In the genomic region with DNA sequence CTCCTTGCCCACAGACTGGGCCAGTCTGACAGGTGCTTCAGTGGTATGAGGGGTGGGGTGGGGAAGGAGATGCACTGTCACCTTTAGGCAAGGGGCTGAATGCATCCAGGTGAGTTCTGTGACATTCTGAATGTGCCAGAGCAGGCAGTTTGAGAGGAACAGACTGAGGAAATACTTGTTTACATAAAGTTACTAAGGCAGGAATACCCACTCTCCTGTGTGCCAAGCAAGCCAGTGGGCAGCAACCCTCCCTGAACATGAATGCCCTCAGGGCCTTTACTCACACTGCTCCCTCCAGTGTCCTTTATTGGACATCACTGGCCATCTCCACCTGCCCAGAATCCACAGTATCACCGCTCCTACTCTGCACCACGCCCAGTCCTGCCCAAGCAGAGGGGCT, we compare ENCODE assay signal across 1 cellular context.
TF ChIP-seq lines count a peak whose summit lies in the region.

No MANE protein-coding gene starts in this region.

TF ChIP-seq in SK-N-SH, 30 proteins besides CTCF, POLR2A, EP300 and RAD21 (continued from another document):
- TF ChIP-seq, protein P1, sequence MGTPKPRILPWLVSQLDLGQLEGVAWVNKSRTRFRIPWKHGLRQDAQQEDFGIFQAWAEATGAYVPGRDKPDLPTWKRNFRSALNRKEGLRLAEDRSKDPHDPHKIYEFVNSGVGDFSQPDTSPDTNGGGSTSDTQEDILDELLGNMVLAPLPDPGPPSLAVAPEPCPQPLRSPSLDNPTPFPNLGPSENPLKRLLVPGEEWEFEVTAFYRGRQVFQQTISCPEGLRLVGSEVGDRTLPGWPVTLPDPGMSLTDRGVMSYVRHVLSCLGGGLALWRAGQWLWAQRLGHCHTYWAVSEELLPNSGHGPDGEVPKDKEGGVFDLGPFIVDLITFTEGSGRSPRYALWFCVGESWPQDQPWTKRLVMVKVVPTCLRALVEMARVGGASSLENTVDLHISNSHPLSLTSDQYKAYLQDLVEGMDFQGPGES (IDR thresholded peaks at IDR 0.05; ENCODE audit: low read depth, low read length): no peak
- TF ChIP-seq MXI1 (IDR thresholded peaks at IDR 0.05; ENCODE audit: low read depth, low read length) (no peak), JUND (IDR thresholded peaks at IDR 0.05) (no peak), ELF1 (IDR thresholded peaks at IDR 0.05) (no peak), SIN3A (IDR thresholded peaks at IDR 0.05; ENCODE audit: borderline replicate concordance, low read depth, low read length) (no peak), RCOR1 (IDR thresholded peaks at IDR 0.05; ENCODE audit: low read length) (no peak), NFIC (IDR thresholded peaks at IDR 0.05; ENCODE audit: borderline replicate concordance) (no peak)
- TF ChIP-seq, protein P2, sequence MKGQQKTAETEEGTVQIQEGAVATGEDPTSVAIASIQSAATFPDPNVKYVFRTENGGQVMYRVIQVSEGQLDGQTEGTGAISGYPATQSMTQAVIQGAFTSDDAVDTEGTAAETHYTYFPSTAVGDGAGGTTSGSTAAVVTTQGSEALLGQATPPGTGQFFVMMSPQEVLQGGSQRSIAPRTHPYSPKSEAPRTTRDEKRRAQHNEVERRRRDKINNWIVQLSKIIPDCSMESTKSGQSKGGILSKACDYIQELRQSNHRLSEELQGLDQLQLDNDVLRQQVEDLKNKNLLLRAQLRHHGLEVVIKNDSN (IDR thresholded peaks at IDR 0.05; ENCODE audit: borderline replicate concordance, low read depth): no peak
- TF ChIP-seq, protein P3, sequence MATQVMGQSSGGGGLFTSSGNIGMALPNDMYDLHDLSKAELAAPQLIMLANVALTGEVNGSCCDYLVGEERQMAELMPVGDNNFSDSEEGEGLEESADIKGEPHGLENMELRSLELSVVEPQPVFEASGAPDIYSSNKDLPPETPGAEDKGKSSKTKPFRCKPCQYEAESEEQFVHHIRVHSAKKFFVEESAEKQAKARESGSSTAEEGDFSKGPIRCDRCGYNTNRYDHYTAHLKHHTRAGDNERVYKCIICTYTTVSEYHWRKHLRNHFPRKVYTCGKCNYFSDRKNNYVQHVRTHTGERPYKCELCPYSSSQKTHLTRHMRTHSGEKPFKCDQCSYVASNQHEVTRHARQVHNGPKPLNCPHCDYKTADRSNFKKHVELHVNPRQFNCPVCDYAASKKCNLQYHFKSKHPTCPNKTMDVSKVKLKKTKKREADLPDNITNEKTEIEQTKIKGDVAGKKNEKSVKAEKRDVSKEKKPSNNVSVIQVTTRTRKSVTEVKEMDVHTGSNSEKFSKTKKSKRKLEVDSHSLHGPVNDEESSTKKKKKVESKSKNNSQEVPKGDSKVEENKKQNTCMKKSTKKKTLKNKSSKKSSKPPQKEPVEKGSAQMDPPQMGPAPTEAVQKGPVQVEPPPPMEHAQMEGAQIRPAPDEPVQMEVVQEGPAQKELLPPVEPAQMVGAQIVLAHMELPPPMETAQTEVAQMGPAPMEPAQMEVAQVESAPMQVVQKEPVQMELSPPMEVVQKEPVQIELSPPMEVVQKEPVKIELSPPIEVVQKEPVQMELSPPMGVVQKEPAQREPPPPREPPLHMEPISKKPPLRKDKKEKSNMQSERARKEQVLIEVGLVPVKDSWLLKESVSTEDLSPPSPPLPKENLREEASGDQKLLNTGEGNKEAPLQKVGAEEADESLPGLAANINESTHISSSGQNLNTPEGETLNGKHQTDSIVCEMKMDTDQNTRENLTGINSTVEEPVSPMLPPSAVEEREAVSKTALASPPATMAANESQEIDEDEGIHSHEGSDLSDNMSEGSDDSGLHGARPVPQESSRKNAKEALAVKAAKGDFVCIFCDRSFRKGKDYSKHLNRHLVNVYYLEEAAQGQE (IDR thresholded peaks at IDR 0.05; ENCODE audit: low read depth, low read length): no peak
